Comparison of ENCODE assay signal across 1 cellular context in genomic region chr19:17950310-17951150, GRCh38.
TF ChIP-seq lines count a peak whose summit lies in the region.

No MANE protein-coding gene starts in this region.

TF ChIP-seq in HEK293, 187 proteins besides CTCF, POLR2A, EP300 and RAD21 (continued from another document):
- TF ChIP-seq, protein P1, sequence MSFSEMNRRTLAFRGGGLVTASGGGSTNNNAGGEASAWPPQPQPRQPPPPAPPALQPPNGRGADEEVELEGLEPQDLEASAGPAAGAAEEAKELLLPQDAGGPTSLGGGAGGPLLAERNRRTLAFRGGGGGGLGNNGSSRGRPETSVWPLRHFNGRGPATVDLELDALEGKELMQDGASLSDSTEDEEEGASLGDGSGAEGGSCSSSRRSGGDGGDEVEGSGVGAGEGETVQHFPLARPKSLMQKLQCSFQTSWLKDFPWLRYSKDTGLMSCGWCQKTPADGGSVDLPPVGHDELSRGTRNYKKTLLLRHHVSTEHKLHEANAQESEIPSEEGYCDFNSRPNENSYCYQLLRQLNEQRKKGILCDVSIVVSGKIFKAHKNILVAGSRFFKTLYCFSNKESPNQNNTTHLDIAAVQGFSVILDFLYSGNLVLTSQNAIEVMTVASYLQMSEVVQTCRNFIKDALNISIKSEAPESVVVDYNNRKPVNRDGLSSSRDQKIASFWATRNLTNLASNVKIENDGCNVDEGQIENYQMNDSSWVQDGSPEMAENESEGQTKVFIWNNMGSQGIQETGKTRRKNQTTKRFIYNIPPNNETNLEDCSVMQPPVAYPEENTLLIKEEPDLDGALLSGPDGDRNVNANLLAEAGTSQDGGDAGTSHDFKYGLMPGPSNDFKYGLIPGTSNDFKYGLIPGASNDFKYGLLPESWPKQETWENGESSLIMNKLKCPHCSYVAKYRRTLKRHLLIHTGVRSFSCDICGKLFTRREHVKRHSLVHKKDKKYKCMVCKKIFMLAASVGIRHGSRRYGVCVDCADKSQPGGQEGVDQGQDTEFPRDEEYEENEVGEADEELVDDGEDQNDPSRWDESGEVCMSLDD (tag by site-specific recombination; IDR thresholded peaks at IDR 0.05) = peak; percentile 90
- TF ChIP-seq ZNF133 (tag by site-specific recombination; IDR thresholded peaks at IDR 0.05) (no peak; the same call in 1 of the 2 replicates), ZXDB (tag by site-specific recombination; IDR thresholded peaks at IDR 0.05) (no peak), ZNF140 (tag by site-specific recombination; IDR thresholded peaks at IDR 0.05) (no peak), ZNF664 (tag by site-specific recombination; IDR thresholded peaks at IDR 0.05) (no peak), ZNF10 (tag by site-specific recombination; IDR thresholded peaks at IDR 0.05) (no peak), ZNF366 (tag by site-specific recombination; conservative IDR thresholded peaks at IDR 0.05) (peak; percentile 39; the same call in 1 of the 2 replicates), HOXD13 (CRISPR knock-in tag; IDR thresholded peaks at IDR 0.05; ENCODE audit: borderline replicate concordance) (no peak), ZBTB1 (tag by site-specific recombination; IDR thresholded peaks at IDR 0.05) (no peak), PATZ1 (tag by site-specific recombination; IDR thresholded peaks at IDR 0.05) (peak; percentile 83), YY1 (tag by site-specific recombination; IDR thresholded peaks at IDR 0.05) (no peak), SP2 (tag by site-specific recombination; IDR thresholded peaks at IDR 0.05) (peak; percentile 70), ZNF501 (tag by site-specific recombination; IDR thresholded peaks at IDR 0.05) (no peak), ZNF76 (tag by site-specific recombination; IDR thresholded peaks at IDR 0.05; ENCODE audit: borderline replicate concordance, low read depth) (0 out of 2 replicates have a peak, but pooled peaks have one; percentile 7), EGR2 (tag by site-specific recombination; IDR thresholded peaks at IDR 0.05; ENCODE audit: low read depth) (peak; percentile 89), KLF1 (tag by site-specific recombination; IDR thresholded peaks at IDR 0.05) (peak; percentile 91), MYNN (tag by site-specific recombination; IDR thresholded peaks at IDR 0.05; ENCODE audit: borderline replicate concordance) (no peak), ZNF785 (tag by site-specific recombination; IDR thresholded peaks at IDR 0.05) (0 out of 2 replicates have a peak, but pooled peaks have one; percentile 51), ZNF645 (tag by site-specific recombination; IDR thresholded peaks at IDR 0.05) (no peak), PRDM10 (tag by site-specific recombination; IDR thresholded peaks at IDR 0.05) (peak; percentile 89), WT1 (tag by site-specific recombination; IDR thresholded peaks at IDR 0.05) (peak; percentile 36; the same call in 1 of the 2 replicates), YY2 (tag by site-specific recombination; IDR thresholded peaks at IDR 0.05) (no peak), ZNF341 (tag by site-specific recombination; IDR thresholded peaks at IDR 0.05; ENCODE audit: low read depth) (peak; percentile 40), ZNF394 (tag by site-specific recombination; IDR thresholded peaks at IDR 0.05; ENCODE audit: borderline replicate concordance) (peak; percentile 60; the same call in 1 of the 2 replicates), ZBTB8A (tag by site-specific recombination; IDR thresholded peaks at IDR 0.05) (peak; percentile 71), ZBTB20 (tag by site-specific recombination; IDR thresholded peaks at IDR 0.05) (0 out of 2 replicates have a peak, but pooled peaks have one; percentile 3), FEZF1 (tag by site-specific recombination; IDR thresholded peaks at IDR 0.05) (no peak), SP7 (tag by site-specific recombination; IDR thresholded peaks at IDR 0.05) (0 out of 2 replicates have a peak, but pooled peaks have one; percentile 53), ZFHX2 (tag by site-specific recombination; conservative IDR thresholded peaks at IDR 0.05) (peak; percentile 96), ZNF623 (tag by site-specific recombination; IDR thresholded peaks at IDR 0.05) (peak; percentile 88), ZNF561 (tag by site-specific recombination; IDR thresholded peaks at IDR 0.05; ENCODE audit: borderline replicate concordance) (0 out of 2 replicates have a peak, but pooled peaks have one; percentile 16), ZNF169 (tag by site-specific recombination; IDR thresholded peaks at IDR 0.05) (no peak), KLF9 (tag by site-specific recombination; IDR thresholded peaks at IDR 0.05; ENCODE audit: low read depth) (peak; percentile 91)
- TF ChIP-seq, protein P2, sequence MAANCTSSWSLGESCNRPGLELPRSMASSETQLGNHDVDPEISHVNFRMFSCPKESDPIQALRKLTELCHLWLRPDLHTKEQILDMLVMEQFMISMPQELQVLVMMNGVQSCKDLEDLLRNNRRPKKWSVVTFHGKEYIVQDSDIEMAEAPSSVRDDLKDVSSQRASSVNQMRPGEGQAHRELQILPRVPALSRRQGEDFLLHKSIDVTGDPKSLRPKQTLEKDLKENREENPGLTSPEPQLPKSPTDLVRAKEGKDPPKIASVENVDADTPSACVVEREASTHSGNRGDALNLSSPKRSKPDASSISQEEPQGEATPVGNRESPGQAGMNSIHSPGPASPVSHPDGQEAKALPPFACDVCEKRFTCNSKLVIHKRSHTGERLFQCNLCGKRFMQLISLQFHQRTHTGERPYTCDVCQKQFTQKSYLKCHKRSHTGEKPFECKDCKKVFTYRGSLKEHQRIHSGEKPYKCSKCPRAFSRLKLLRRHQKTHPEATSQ (tag by site-specific recombination; IDR thresholded peaks at IDR 0.05) = no peak
